24 cellular contexts compared by ENCODE assay signal in genomic region chr3:124895756-124896155, GRCh38. TPM values are rescaled to one million over a fixed set of nuclear protein-coding genes. Genes with fewer than 3 reads are reported as not detected.
"Had no signal": no experiment of that assay in that cellular context is flagged by ENCODE, and none has a peak within 500 bp of the region (broad histone marks: within the 10 kb centered on the region; RNA-seq: fewer than 3 reads in every experiment).

No MANE protein-coding gene starts in this region.

- H3K27me3 ChIP-seq: body of pancreas had no signal

- H3K9me3 ChIP-seq: body of pancreas had no signal

- H3K4me1 ChIP-seq: body of pancreas had no signal

- H3K4me3 ChIP-seq: body of pancreas had no signal

- ATAC-seq: activated CD8-positive, alpha-beta T cell treated with anti-CD3 and anti-CD28 coated beads, Interleukin-2, amount 10 ng/mL, durations not matched to agents 7 days and 5 days; body of pancreas; PC-3; T-helper 17 cell; WTC11 had no signal

- H3K27ac ChIP-seq: body of pancreas had no signal

- DNase-seq: activated CD4-positive, alpha-beta T cell treated with anti-CD3 and anti-CD28 coated beads for 48 hours; activated CD4-positive, alpha-beta T cell treated with anti-CD3 and anti-CD28 coated beads, Interleukin-2, amount 50 U/mL, for 4 hours; activated CD4-positive, CD25-positive, alpha-beta regulatory T cell treated with anti-CD3 and anti-CD28 coated beads, Interleukin-2, amount 50 U/mL, for 72 hours; activated CD8-positive, alpha-beta memory T cell treated with anti-CD3 and anti-CD28 coated beads, Interleukin-2, amount 50 U/mL, for 48 hours; activated CD8-positive, alpha-beta T cell treated with anti-CD3 and anti-CD28 coated beads, Interleukin-2, amount 10 ng/mL, durations not matched to agents 7 days and 5 days; activated naive CD4-positive, alpha-beta T cell treated with anti-CD3 and anti-CD28 coated beads, Interleukin-2, amount 50 U/mL, for 16 hours; activated T-cell treated with anti-CD3 and anti-CD28 coated beads, Interleukin-2, amount 50 U/mL, for 1 hour; body of pancreas; KG1; NCI-H1092; NCI-H1417; NCI-H1694; NCI-H2029; NCI-H2107; NCI-H2171 treated with DMSO at 0.1 percent for 48 hours; NCI-H226; NCI-H510A; NCI-H69; PC-3; SIG-M5; T-helper 17 cell; T-helper 9 cell had no signal

RNA-seq across cellular contexts. Expression of gene ITGB5, which starts 8.6 kb away (rescaled TPM):
- total RNA-seq: activated CD8-positive, alpha-beta T cell treated with anti-CD3 and anti-CD28 coated beads, Interleukin-2, amount 10 ng/mL, durations not matched to agents 7 days and 5 days had no signal

RNA-seq across cellular contexts. Expression of gene MUC13, which starts 38.8 kb away (rescaled TPM):
- total RNA-seq: activated CD8-positive, alpha-beta T cell treated with anti-CD3 and anti-CD28 coated beads, Interleukin-2, amount 10 ng/mL, durations not matched to agents 7 days and 5 days; bronchial epithelial cell had no signal
